1 cellular context compared by ENCODE assay signal in the genomic region with DNA sequence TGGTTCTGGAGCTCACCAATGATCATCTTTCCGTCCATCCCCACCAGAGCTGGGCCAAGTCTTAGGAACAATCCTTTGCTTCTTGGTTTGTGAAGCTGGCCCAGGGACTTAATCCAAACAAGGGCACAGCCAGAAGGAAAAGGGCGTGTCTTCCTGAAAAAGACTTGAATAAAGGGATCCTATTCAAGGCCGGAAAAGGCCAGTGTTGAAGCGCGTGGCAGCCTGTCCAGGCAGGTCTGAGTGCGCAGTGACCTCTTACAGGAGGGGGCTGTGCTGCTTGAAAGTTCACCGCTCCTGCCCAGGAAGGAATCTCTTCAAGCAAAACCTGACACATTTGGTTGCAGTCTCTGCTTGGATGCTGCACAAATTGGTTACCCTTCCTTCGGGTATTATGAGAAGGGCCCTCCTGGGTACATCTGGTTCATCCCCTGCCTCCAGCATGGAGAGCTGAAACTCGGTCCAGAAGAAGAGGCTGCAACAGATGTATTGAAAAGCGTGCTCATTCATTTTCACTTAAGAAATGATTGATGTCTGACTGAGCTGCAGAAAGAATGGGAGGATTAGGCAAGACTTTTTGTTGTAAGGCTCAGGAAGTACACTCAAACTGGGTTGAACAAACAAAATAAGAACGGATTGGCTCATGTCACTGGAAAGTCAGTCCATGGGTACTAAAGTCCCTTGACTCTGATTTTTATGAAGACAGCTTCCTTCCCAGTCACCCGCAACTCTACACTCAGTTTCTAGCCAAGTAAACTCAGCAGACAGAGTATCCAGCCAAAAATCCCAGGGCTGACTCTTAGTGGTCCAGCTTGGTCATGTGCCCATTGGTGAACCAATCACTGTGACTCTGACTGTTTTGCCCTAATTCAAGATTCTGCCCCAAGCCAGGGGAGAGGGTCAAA.
TF ChIP-seq lines count a peak whose summit lies in the region.

No MANE protein-coding gene starts in this region.

TF ChIP-seq in GM23338, 12 proteins besides CTCF, POLR2A, EP300 and RAD21 (continued from another document):
- TF ChIP-seq REST (IDR thresholded peaks at IDR 0.05; ENCODE audit: unreplicated experiment): no peak
- TF ChIP-seq, protein P1, sequence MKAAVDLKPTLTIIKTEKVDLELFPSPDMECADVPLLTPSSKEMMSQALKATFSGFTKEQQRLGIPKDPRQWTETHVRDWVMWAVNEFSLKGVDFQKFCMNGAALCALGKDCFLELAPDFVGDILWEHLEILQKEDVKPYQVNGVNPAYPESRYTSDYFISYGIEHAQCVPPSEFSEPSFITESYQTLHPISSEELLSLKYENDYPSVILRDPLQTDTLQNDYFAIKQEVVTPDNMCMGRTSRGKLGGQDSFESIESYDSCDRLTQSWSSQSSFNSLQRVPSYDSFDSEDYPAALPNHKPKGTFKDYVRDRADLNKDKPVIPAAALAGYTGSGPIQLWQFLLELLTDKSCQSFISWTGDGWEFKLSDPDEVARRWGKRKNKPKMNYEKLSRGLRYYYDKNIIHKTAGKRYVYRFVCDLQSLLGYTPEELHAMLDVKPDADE (IDR thresholded peaks at IDR 0.05): no peak
- TF ChIP-seq ZNF331 (CRISPR knock-in tag; IDR thresholded peaks at IDR 0.05; ENCODE audit: low read depth): no peak
- no peak for TF ChIP-seq STAT1 (IDR thresholded peaks at IDR 0.05; ENCODE audit: unreplicated experiment)
- TF ChIP-seq JUNB (IDR thresholded peaks at IDR 0.05; ENCODE audit: unreplicated experiment): no peak
- no peak for TF ChIP-seq EZH2phosphoT487 (IDR thresholded peaks at IDR 0.05; ENCODE audit: unreplicated experiment)
- TF ChIP-seq ZNF462 (CRISPR knock-in tag; IDR thresholded peaks at IDR 0.05): no peak
- no peak for TF ChIP-seq EZH2 (IDR thresholded peaks at IDR 0.05; ENCODE audit: low read depth, unreplicated experiment)
- TF ChIP-seq POLR2AphosphoS5 (IDR thresholded peaks at IDR 0.05; ENCODE audit: low read depth): no peak
TF ChIP-seq in GM23338: peak in this region for 0.
